ENCODE assay signal across 8 cellular contexts in the genomic region with DNA sequence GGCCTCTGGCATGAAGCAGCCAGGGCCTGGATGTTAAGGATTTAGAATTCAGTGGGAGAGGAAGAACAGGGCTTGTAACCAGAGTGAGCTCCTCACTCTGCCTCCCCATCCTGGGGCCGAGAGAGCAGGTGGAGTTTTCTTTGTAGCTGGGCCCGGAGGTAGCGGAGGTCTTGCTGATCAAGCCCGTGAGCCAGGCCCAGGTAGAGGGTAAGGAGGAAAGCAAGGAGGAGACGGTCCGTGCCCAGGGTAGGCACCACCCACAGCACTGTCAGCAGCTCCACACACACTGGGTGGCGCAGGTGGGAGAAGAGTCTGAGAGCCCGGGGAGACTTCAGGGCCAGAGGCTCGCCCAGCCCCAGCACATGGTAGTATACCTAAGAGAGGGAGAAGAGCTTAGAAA. TPM values are rescaled to one million over a fixed set of nuclear protein-coding genes. Genes with fewer than 3 reads are reported as not detected.
DNase-seq lines count a peak whose midpoint lies in the region; ATAC-seq and TF ChIP-seq lines count a peak whose summit lies in the region.

No MANE protein-coding gene starts in this region.

- H3K9me3 Mint-ChIP-seq in brain: peaks cover 0 to 2% (median 0%) of the 10 kb centered on the region in 5 experiments
- no peaks in the 10 kb centered on the region for H3K9me3 Mint-ChIP-seq in natural killer cell

- H3K4me1 Mint-ChIP-seq in brain (peaks cover 75% of the 10 kb centered on the region), natural killer cell (peaks cover 51 to 70% of the 10 kb centered on the region in 2 donors)

- TF ChIP-seq POLR2A in HCT116 (IDR thresholded peaks at IDR 0.05; ENCODE audit: borderline replicate concordance, extremely low read depth, insufficient read depth, insufficient read length): no peak

- H3K9me2 ChIP-seq in HCT116 (ENCODE audit: insufficient read depth): no peaks in the 10 kb centered on the region

- peak overlapping the region; percentile 98 for H3K4me2 ChIP-seq in HCT116 (ENCODE audit: low read length)

- H3K9ac ChIP-seq in HCT116 (ENCODE audit: low read length): peak overlapping the region; percentile 95

- H3K27me3 Mint-ChIP-seq in brain: peaks cover 13% of the 10 kb centered on the region
- H3K27me3 Mint-ChIP-seq in natural killer cell (ENCODE audit: low read depth in 2 of 2): no peaks in the 10 kb centered on the region

- H3K27me3 ChIP-seq in HCT116 (ENCODE audit: insufficient read depth, low read length): no peaks in the 10 kb centered on the region

- intact Hi-C loops in HCT116 (cut with micrococcal nuclease) (no loop called here), natural killer cell (cut with micrococcal nuclease) (no loop called here)

- no peak for TF ChIP-seq CTCF in AG09309 (IDR thresholded peaks at IDR 0.05; ENCODE audit: control insufficient read depth, insufficient read depth, low read depth, low read length, missing control alignments)
- TF ChIP-seq CTCF in HCT116 (IDR thresholded peaks at IDR 0.05 in 2 of 3, conservative IDR thresholded peaks at IDR 0.05 in 1 of 3; ENCODE audit: borderline replicate concordance in 1 of 3, insufficient read depth in 1 of 3, low read depth in 2 of 3, low read length in 2 of 3): no peak
- no peak for TF ChIP-seq CTCF in brain (conservative IDR thresholded peaks at IDR 0.05)
- no peak for TF ChIP-seq CTCF in natural killer cell (IDR thresholded peaks at IDR 0.05)

- TF ChIP-seq RAD21 in HCT116 (IDR thresholded peaks at IDR 0.05; ENCODE audit: low read depth): no peak

- H3K79me2 ChIP-seq in HCT116 (ENCODE audit: insufficient read depth, low read length): peaks cover 28% of the 10 kb centered on the region

- H3K4me3 ChIP-seq in AG09309 (ENCODE audit: control insufficient read depth, low read depth, low read length) (peak overlapping the region; percentile 89), HCT116 (replicated peaks in 1 of 2; ENCODE audit: low read depth in 1 of 2, low read length in 2 of 2) (peak overlapping the region in 1 of 2 experiments; percentile 87; a peak in 3 of 4 replicates)

- no peak overlapping the region for H2AFZ ChIP-seq in HCT116 (ENCODE audit: low read depth, low read length, poor library complexity, severe bottlenecking)

- no peaks in the 10 kb centered on the region for H3K36me3 ChIP-seq in HCT116 (ENCODE audit: control insufficient read depth in 1 of 2, insufficient read depth in 2 of 2, low read length in 2 of 2)

- CTCF ChIA-PET in HCT116 (lab: Charles Lee): no interaction called here

- H3K4me3 Mint-ChIP-seq in brain: peak overlapping the region; percentile 91 to 99 (median 93)
- H3K4me3 Mint-ChIP-seq in natural killer cell: peak overlapping the region; percentile 96

- H3K4me1 ChIP-seq in HCT116 (ENCODE audit: control insufficient read depth in 1 of 2, insufficient read depth in 2 of 2, low read length in 2 of 2): peaks cover 48 to 71% of the 10 kb centered on the region in 2 experiments

- POLR2A ChIA-PET in HCT116 (lab: Charles Lee): interaction anchor here (0.8 to 2.4 kb wide), 4 partner anchors 23 to 74 kb away, joined by 4 to 12 read pairs (median 4); a partner anchor contains a TSS

- BruUV-seq in HCT116 (replicated peaks; lab: Mats Ljungman, UMichigan): no TSS peak

- H3K36me3 Mint-ChIP-seq in brain (peaks cover 9% of the 10 kb centered on the region), natural killer cell (peaks cover 13% of the 10 kb centered on the region)

- no peak for ATAC-seq in HCT116
- no peak for ATAC-seq in natural killer cell
- ATAC-seq in HG03442 (IDR thresholded peaks at IDR 0.05; ENCODE audit: unreplicated experiment): no peak

- H3K27ac Mint-ChIP-seq in brain: peak overlapping the region; percentile 95 to 99 (median 97)
- peak overlapping the region; percentile 91 to 98 for H3K27ac Mint-ChIP-seq in natural killer cell

- H4K20me1 ChIP-seq in HCT116 (ENCODE audit: insufficient read depth): no peaks in the 10 kb centered on the region

- H3K9me3 ChIP-seq in HCT116 (ENCODE audit: control insufficient read depth in 1 of 2, insufficient read depth in 1 of 2, low read depth in 1 of 2, low read length in 2 of 2): no peaks in the 10 kb centered on the region

- DNase-seq in AG09309 (ENCODE audit: low read depth) (no peak), HCT116 (ENCODE audit: low read depth, low spot score) (no peak), natural killer cell (no peak), activated gamma-delta T cell (lab: John Stamatoyannopoulos, UW) (no peak), SHP77 treated with DMSO at 0.1 percent for 48 hours (lab: John Stamatoyannopoulos, UW) (no peak), hypothalamus (lab: John Stamatoyannopoulos, UW) (no peak)

- RAD21 ChIA-PET in HCT116 (lab: Charles Lee; ENCODE audit: low non-redundant PET in 1 of 2, low total read pairs in 2 of 2, uncharacterized antibody in 2 of 2, unreplicated experiment in 2 of 2): no interaction called here

- H3K27ac ChIP-seq in HCT116 (ENCODE audit: low read depth, low read length): peak overlapping the region; percentile 98

TF ChIP-seq in HCT116, 20 proteins besides CTCF, POLR2A, EP300 and RAD21:
- TF ChIP-seq EZH2 (IDR thresholded peaks at IDR 0.05): no peak
- TF ChIP-seq POLR2AphosphoS5 (IDR thresholded peaks at IDR 0.05; ENCODE audit: low read depth, low read length): no peak
- no peak for TF ChIP-seq SP1 (IDR thresholded peaks at IDR 0.05; ENCODE audit: low read depth)

RNA-seq across cellular contexts. Expression of a gene that starts 2.1 kb away (rescaled TPM):
- total RNA-seq in HCT116 (2021; ENCODE audit: unreplicated experiment) (33.6 TPM), natural killer cell (100 to 1,000 TPM; 183 to 260 (median 219) TPM)
- 30.7 and 36.9 TPM in 2 replicates for polyA plus RNA-seq in HCT116 (2012)
- polyA plus RNA-seq in brain (ENCODE audit: insufficient read depth, low read depth, low replicate concordance): 99.8 TPM

RNA-seq across cellular contexts. Expression of a gene that starts 2.2 kb away (rescaled TPM):
- total RNA-seq in HCT116 (2021; ENCODE audit: unreplicated experiment) (13.6 TPM), natural killer cell (1 to 10 TPM; 7.4 to 8.9 (median 8.7) TPM)
- 13.3 and 18.6 TPM in 2 replicates for polyA plus RNA-seq in HCT116 (2012)
- polyA plus RNA-seq in brain (ENCODE audit: insufficient read depth, low read depth, low replicate concordance): 165 TPM

RNA-seq across cellular contexts. Expression of a gene that starts 15.8 kb away (rescaled TPM):
- total RNA-seq in HCT116 (2021; ENCODE audit: unreplicated experiment): 46.0 TPM
- 52.5 and 53.1 TPM in 2 replicates for polyA plus RNA-seq in HCT116 (2012)
- 41.2 TPM for polyA plus RNA-seq in brain (ENCODE audit: insufficient read depth, low read depth, low replicate concordance)
- 10 to 100 TPM; 27.3 to 35.7 (median 27.7) TPM for total RNA-seq in natural killer cell

RNA-seq across cellular contexts. Expression of a gene that starts 28.5 kb away (rescaled TPM):
- total RNA-seq in HCT116 (2021; ENCODE audit: unreplicated experiment) (75.8 TPM), natural killer cell (10 to 100 TPM; 61.2 to 77.0 (median 64.5) TPM)
- polyA plus RNA-seq in HCT116 (2012): 55.7 and 59.3 TPM in 2 replicates
- 124 TPM for polyA plus RNA-seq in brain (ENCODE audit: insufficient read depth, low read depth, low replicate concordance)

RNA-seq across cellular contexts. Expression of a gene that starts 31.6 kb away (rescaled TPM):
- total RNA-seq in HCT116 (2021; ENCODE audit: unreplicated experiment): 886 TPM
- polyA plus RNA-seq in HCT116 (2012): 716 and 796 TPM in 2 replicates
- 2,902 TPM for polyA plus RNA-seq in brain (ENCODE audit: insufficient read depth, low read depth, low replicate concordance)
- total RNA-seq in natural killer cell: 100 to 1,000 TPM; 121 to 168 (median 127) TPM
